In genomic region chr1:30522031-30523004, GRCh38 we compare ENCODE assay signal across 13 cellular contexts.
DNase-seq lines count a peak whose midpoint lies in the region; ATAC-seq and TF ChIP-seq lines count a peak whose summit lies in the region.
"Had no signal": no experiment of that assay in that cellular context is flagged by ENCODE, and none has a peak within 500 bp of the region (broad histone marks: within the 10 kb centered on the region; RNA-seq: fewer than 3 reads in every experiment).

No MANE protein-coding gene starts in this region.

- H3K27me3 Mint-ChIP-seq in endodermal cell (ENCODE audit: insufficient read depth) (no peaks in the 10 kb centered on the region), immature natural killer cell (ENCODE audit: low read depth in 3 of 3) (peaks cover 8 to 14% (median 9%) of the 10 kb centered on the region in 3 donors)

- H3K36me3 Mint-ChIP-seq in endodermal cell (ENCODE audit: low read depth) (no peaks in the 10 kb centered on the region), immature natural killer cell (no peaks in the 10 kb centered on the region)

- H3K4me3 ChIP-seq in endodermal cell (ENCODE audit: low read length) (no peak overlapping the region), right lobe of liver (no peak overlapping the region), vagina (no peak overlapping the region)

- intact Hi-C loops in right lobe of liver (cut with DNase I) (no loop called here), vagina (cut with DNase I) (loop anchor here (2.0 to 10.0 kb wide), 2 partner anchors 78 to 172 kb away; no protein-coding TSS in a partner anchor)

- H3K9me3 ChIP-seq in endodermal cell (ENCODE audit: control insufficient read depth, low read length): no peaks in the 10 kb centered on the region
- H3K9me3 ChIP-seq in right lobe of liver: no peaks in the 10 kb centered on the region
- H3K9me3 ChIP-seq in vagina: no peaks in the 10 kb centered on the region

- no peak for TF ChIP-seq CTCF in endodermal cell (conservative IDR thresholded peaks at IDR 0.05)
- TF ChIP-seq CTCF in right lobe of liver (IDR thresholded peaks at IDR 0.05): no peak
- no peak for TF ChIP-seq CTCF in vagina (IDR thresholded peaks at IDR 0.05)

- H3K27ac Mint-ChIP-seq in endodermal cell (no peak overlapping the region), immature natural killer cell (no peak overlapping the region)
- H3K27ac Mint-ChIP-seq: activated T-cell treated with anti-CD3 and anti-CD28 coated beads, Interleukin-2, amount 50 U/mL, for 72 hours; T-helper 2 cell treated with Interferon-gamma antibody and Interleukin-4, amounts not matched to agents 5 μg/mL and 100 μg/mL, for 36 hours had no signal

- ATAC-seq in right lobe of liver (peak; percentile 80 to 88 (median 86)), GM19463 (IDR thresholded peaks at IDR 0.05; ENCODE audit: unreplicated experiment) (no peak)
- no peak for ATAC-seq in stimulated activated naive CD8-positive, alpha-beta T cell treated with anti-CD3 and anti-CD28 coated beads, Interleukin-15, Interleukin-2, amounts not matched to agents 100 U/mL and 50 U/mL, for 24 hours
- ATAC-seq: activated T-cell treated with anti-CD3 and anti-CD28 coated beads, Interleukin-2, amount 50 U/mL, for 72 hours had no signal

- H3K9me3 Mint-ChIP-seq in endodermal cell (no peaks in the 10 kb centered on the region), immature natural killer cell (no peaks in the 10 kb centered on the region)
- H3K9me3 Mint-ChIP-seq: activated T-cell treated with anti-CD3 and anti-CD28 coated beads, Interleukin-2, amount 50 U/mL, for 72 hours; T-helper 2 cell treated with Interferon-gamma antibody and Interleukin-4, amounts not matched to agents 5 μg/mL and 100 μg/mL, for 36 hours had no signal

- H3K4me1 ChIP-seq in endodermal cell (ENCODE audit: control insufficient read depth, insufficient read depth, low read length) (no peaks in the 10 kb centered on the region), right lobe of liver (peaks cover 0 to 15% (median 3%) of the 10 kb centered on the region in 4 donors), vagina (peaks cover 51% of the 10 kb centered on the region)

- H3K4me1 Mint-ChIP-seq in endodermal cell: no peaks in the 10 kb centered on the region
- no peaks in the 10 kb centered on the region for H3K4me1 Mint-ChIP-seq in immature natural killer cell

- TF ChIP-seq POLR2A in right lobe of liver (IDR thresholded peaks at IDR 0.05): peak; percentile 13
- no peak for TF ChIP-seq POLR2A in vagina (IDR thresholded peaks at IDR 0.05)

- H3K27ac ChIP-seq in endodermal cell (ENCODE audit: low read depth, low read length) (no peak overlapping the region), right lobe of liver (no peak overlapping the region), vagina (peak overlapping the region; percentile 83)

- H3K9ac ChIP-seq in endodermal cell (ENCODE audit: extremely low read depth, low read length, poor library complexity, severe bottlenecking): no peak overlapping the region

- H3K27me3 ChIP-seq in endodermal cell (ENCODE audit: control insufficient read depth, insufficient read depth, low read length, poor library complexity, severe bottlenecking) (no peaks in the 10 kb centered on the region), right lobe of liver (no peaks in the 10 kb centered on the region), vagina (no peaks in the 10 kb centered on the region)

- H3K4me3 Mint-ChIP-seq in endodermal cell (no peak overlapping the region), immature natural killer cell (no peak overlapping the region)
- H3K4me3 Mint-ChIP-seq: activated T-cell treated with anti-CD3 and anti-CD28 coated beads, Interleukin-2, amount 50 U/mL, for 72 hours; T-helper 2 cell treated with Interferon-gamma antibody and Interleukin-4, amounts not matched to agents 5 μg/mL and 100 μg/mL, for 36 hours had no signal

- 88 to 92% methylated on average over 13 to 17 of the region's 17 CpGs for WGBS in endodermal cell (ENCODE audit: insufficient coverage in 1 of 2, insufficient read length in 1 of 2), 2 experiments
- 40% methylated on average over 16 of the region's 17 CpGs for WGBS in right lobe of liver (ENCODE audit: insufficient coverage, low coverage, low lambda C conversion rate, missing lambda C conversion rate)

- H3K36me3 ChIP-seq in endodermal cell (ENCODE audit: control insufficient read depth, insufficient read depth, low read length) (no peaks in the 10 kb centered on the region), right lobe of liver (no peaks in the 10 kb centered on the region), vagina (no peaks in the 10 kb centered on the region)

- DNase-seq in activated effector memory CD4-positive, alpha-beta T cell treated with anti-CD3 and anti-CD28 coated beads, Interleukin-2, amount 50 U/mL, for 16 hours: peak; percentile 43
- DNase-seq in activated effector memory CD4-positive, alpha-beta T cell treated with Interleukin-2 at 50 U/mL for 16 hours: no peak
- DNase-seq in endodermal cell (peak; percentile 42), right lobe of liver (peak; percentile 70 to 92 (median 89)), vagina (ENCODE audit: extremely low spot score in 2 of 2) (peak in 1 of 2 donors; percentile 97), immature natural killer cell (no peak)
- no peak for DNase-seq in stimulated activated naive CD8-positive, alpha-beta T cell treated with anti-CD3 and anti-CD28 coated beads, Interleukin-15, Interleukin-2, amounts not matched to agents 100 U/mL and 50 U/mL, for 24 hours
- DNase-seq: activated T-cell treated with anti-CD3 and anti-CD28 coated beads, Interleukin-2, amount 50 U/mL, for 72 hours; effector CD4-positive, alpha-beta T cell; NCI-H748 treated with DMSO at 0.1 percent for 48 hours; retina had no signal

Comparison
In these comparisons a context has a peak if more than half of its experiments do, and no peak if none do; other contexts are left out.
1. DNase-seq: peak in activated effector memory CD4-positive, alpha-beta T cell treated with anti-CD3 and anti-CD28 coated beads, Interleukin-2, amount 50 U/mL, for 16 hours (single experiment), endodermal cell (single experiment) and right lobe of liver (3 of 3); none in activated effector memory CD4-positive, alpha-beta T cell treated with Interleukin-2 at 50 U/mL for 16 hours (single experiment), immature natural killer cell (0 of 3) and stimulated activated naive CD8-positive, alpha-beta T cell treated with anti-CD3 and anti-CD28 coated beads, Interleukin-15, Interleukin-2, amounts not matched to agents 100 U/mL and 50 U/mL, for 24 hours (single experiment).
2. ATAC-seq: peak in right lobe of liver (4 of 4); none in GM19463 (single experiment) and stimulated activated naive CD8-positive, alpha-beta T cell treated with anti-CD3 and anti-CD28 coated beads, Interleukin-15, Interleukin-2, amounts not matched to agents 100 U/mL and 50 U/mL, for 24 hours (single experiment).